In genomic region chr18:24538421-24539264, GRCh38 we compare ENCODE assay signal across 1 cellular context.
TF ChIP-seq lines count a peak whose summit lies in the region.

No MANE protein-coding gene starts in this region.

TF ChIP-seq in HepG2, 621 proteins besides CTCF, POLR2A, EP300 and RAD21 (continued from another document):
- TF ChIP-seq ZNF609 (CRISPR knock-in tag; IDR thresholded peaks at IDR 0.05; ENCODE audit: borderline replicate concordance) (no peak), MAX (IDR thresholded peaks at IDR 0.05) (no peak), NFIC (IDR thresholded peaks at IDR 0.05; ENCODE audit: low read length) (no peak)
TF ChIP-seq in HepG2: peak in this region for 0.
